Comparison of ENCODE assay signal across 10 cellular contexts in genomic region chr5:61228691-61229280, GRCh38.
DNase-seq lines count a peak whose midpoint lies in the region; ATAC-seq and TF ChIP-seq lines count a peak whose summit lies in the region.
"Had no signal": no experiment of that assay in that cellular context is flagged by ENCODE, and none has a peak within 500 bp of the region (broad histone marks: within the 10 kb centered on the region; RNA-seq: fewer than 3 reads in every experiment).

No MANE protein-coding gene starts in this region.

- 89 to 93% methylated on average over 12 of the region's 12 CpGs for WGBS in endodermal cell (ENCODE audit: insufficient coverage in 1 of 2, insufficient read length in 1 of 2), 2 experiments

- H3K4me1 Mint-ChIP-seq in WTC11 (no peaks in the 10 kb centered on the region), endodermal cell (no peaks in the 10 kb centered on the region)

- no peaks in the 10 kb centered on the region for H4K20me1 ChIP-seq in BLaER1 treated with 17β-estradiol and CSF1 and Interleukin-3, amounts not matched to agents 10 nM and 100 nM

- ATAC-seq in GM21447 (IDR thresholded peaks at IDR 0.05; ENCODE audit: unreplicated experiment) (peak; percentile 42), WTC11 (no peak)

- POLR2A ChIA-PET in WTC11 (lab: Charles Lee): no interaction called here

- peaks cover 13% of the 10 kb centered on the region; the same call in 1 of the 2 replicates for H3K9me3 Mint-ChIP-seq in WTC11
- H3K9me3 Mint-ChIP-seq in endodermal cell: peaks cover 5% of the 10 kb centered on the region

- peak overlapping the region; percentile 58 to 88 (median 71) for H3K4me2 ChIP-seq in BLaER1 treated with 17β-estradiol and CSF1 and Interleukin-3, amounts not matched to agents 10 nM and 100 nM

- no peak overlapping the region for H3K4me3 Mint-ChIP-seq in WTC11
- H3K4me3 Mint-ChIP-seq in endodermal cell: no peak overlapping the region

- peak overlapping the region in 2 of 10 experiments; percentile 6 to 28; a peak in 3 of 20 replicates for H3K4me3 ChIP-seq in BLaER1 treated with 17β-estradiol and CSF1 and Interleukin-3, amounts not matched to agents 10 nM and 100 nM
- no peak overlapping the region for H3K4me3 ChIP-seq in NB4 (ENCODE audit: low read depth, low read length)
- no peak overlapping the region for H3K4me3 ChIP-seq in endodermal cell (ENCODE audit: low read length)

- H3K9ac ChIP-seq in BLaER1 treated with 17β-estradiol and CSF1 and Interleukin-3, amounts not matched to agents 10 nM and 100 nM: peak overlapping the region in 2 of 11 experiments; percentile 22 to 32; a peak in 2 of 22 replicates
- H3K9ac ChIP-seq in endodermal cell (ENCODE audit: extremely low read depth, low read length, poor library complexity, severe bottlenecking): no peak overlapping the region

- H3K36me3 Mint-ChIP-seq in WTC11 (no peaks in the 10 kb centered on the region), endodermal cell (ENCODE audit: low read depth) (no peaks in the 10 kb centered on the region)

- CTCF ChIA-PET in WTC11 (lab: Charles Lee): interaction anchor here (1.2 to 1.8 kb wide), 2 partner anchors 430 to 540 kb away, joined by 3 to 6 read pairs; no protein-coding TSS in a partner anchor

- peaks cover 11 to 20% (median 13%) of the 10 kb centered on the region in 11 experiments for H3K9me3 ChIP-seq in BLaER1 treated with 17β-estradiol and CSF1 and Interleukin-3, amounts not matched to agents 10 nM and 100 nM (replicated peaks in 1 of 11)
- H3K9me3 ChIP-seq in endodermal cell (ENCODE audit: control insufficient read depth, low read length): peaks cover 8% of the 10 kb centered on the region

- H3K27me3 ChIP-seq in BLaER1 treated with 17β-estradiol and CSF1 and Interleukin-3, amounts not matched to agents 10 nM and 100 nM: no peaks in the 10 kb centered on the region
- no peaks in the 10 kb centered on the region for H3K27me3 ChIP-seq in endodermal cell (ENCODE audit: control insufficient read depth, insufficient read depth, low read length, poor library complexity, severe bottlenecking)

- H3K36me3 ChIP-seq in BLaER1 treated with 17β-estradiol and CSF1 and Interleukin-3, amounts not matched to agents 10 nM and 100 nM: no peaks in the 10 kb centered on the region
- H3K36me3 ChIP-seq in endodermal cell (ENCODE audit: control insufficient read depth, insufficient read depth, low read length): no peaks in the 10 kb centered on the region

- H3K27ac Mint-ChIP-seq in WTC11 (no peak overlapping the region), endodermal cell (no peak overlapping the region)

- peak; percentile 82 for DNase-seq in NB4 (ENCODE audit: low read depth)
- DNase-seq in iris pigment epithelial cell (ENCODE audit: low read depth): peak; percentile 53
- no peak for DNase-seq in WTC11 (ENCODE audit: low spot score)
- DNase-seq in RPMI8226: no peak
- no peak for DNase-seq in endodermal cell
- no peak for DNase-seq in cerebellar nuclear complex (lab: John Stamatoyannopoulos, UW)
- DNase-seq: GOT3, NCI-H2171 treated with DMSO at 0.1 percent for 48 hours had no signal

- H3K4me1 ChIP-seq in BLaER1 treated with 17β-estradiol and CSF1 and Interleukin-3, amounts not matched to agents 10 nM and 100 nM: peaks cover 31 to 43% (median 36%) of the 10 kb centered on the region in 10 experiments
- no peaks in the 10 kb centered on the region for H3K4me1 ChIP-seq in endodermal cell (ENCODE audit: control insufficient read depth, insufficient read depth, low read length)

- no peak for TF ChIP-seq CTCF in NB4 (IDR thresholded peaks at IDR 0.05; ENCODE audit: low read depth, low read length)
- no peak for TF ChIP-seq CTCF in WTC11 (IDR thresholded peaks at IDR 0.05)
- no peak for TF ChIP-seq CTCF in endodermal cell (conservative IDR thresholded peaks at IDR 0.05)

- no peaks in the 10 kb centered on the region for H3K27me3 Mint-ChIP-seq in WTC11 (ENCODE audit: low read depth)
- H3K27me3 Mint-ChIP-seq in endodermal cell (ENCODE audit: insufficient read depth): no peaks in the 10 kb centered on the region

- H3K27ac ChIP-seq in BLaER1 treated with 17β-estradiol and CSF1 and Interleukin-3, amounts not matched to agents 10 nM and 100 nM: peak overlapping the region in 5 of 11 experiments; percentile 6 to 20 (median 10); a peak in 4 of 22 replicates
- no peak overlapping the region for H3K27ac ChIP-seq in endodermal cell (ENCODE audit: low read depth, low read length)

- no peak for TF ChIP-seq POLR2A in NB4 (IDR thresholded peaks at IDR 0.05; ENCODE audit: extremely low read depth, insufficient read length)

TF ChIP-seq in WTC11, 78 proteins besides CTCF, POLR2A, EP300 and RAD21:
- no peak for TF ChIP-seq ZNF317 (CRISPR knock-in tag; IDR thresholded peaks at IDR 0.05; ENCODE audit: borderline replicate concordance, low read depth)
- no peak for TF ChIP-seq FOXJ3 (CRISPR knock-in tag; IDR thresholded peaks at IDR 0.05; ENCODE audit: borderline replicate concordance)
- no peak for TF ChIP-seq ESRRA (CRISPR knock-in tag; IDR thresholded peaks at IDR 0.05; ENCODE audit: borderline replicate concordance)
- TF ChIP-seq MXD4 (CRISPR knock-in tag; IDR thresholded peaks at IDR 0.05; ENCODE audit: borderline replicate concordance): no peak
- TF ChIP-seq SMAD3 (CRISPR knock-in tag; IDR thresholded peaks at IDR 0.05; ENCODE audit: borderline replicate concordance): no peak
- no peak for TF ChIP-seq TEAD4 (CRISPR knock-in tag; IDR thresholded peaks at IDR 0.05)
- TF ChIP-seq GTF2I (CRISPR knock-in tag; conservative IDR thresholded peaks at IDR 0.05): no peak
- no peak for TF ChIP-seq NR1H2 (CRISPR knock-in tag; IDR thresholded peaks at IDR 0.05)
- TF ChIP-seq PREB (CRISPR knock-in tag; IDR thresholded peaks at IDR 0.05; ENCODE audit: borderline replicate concordance): no peak

Comparison
In these comparisons a context has a peak if more than half of its experiments do, and no peak if none do; other contexts are left out.
1. DNase-seq: peak in NB4 (single experiment) and iris pigment epithelial cell (single experiment); none in WTC11 (single experiment), RPMI8226 (single experiment), endodermal cell (single experiment) and cerebellar nuclear complex (0 of 2).